ENCODE assay signal across 8 cellular contexts in the genomic region with DNA sequence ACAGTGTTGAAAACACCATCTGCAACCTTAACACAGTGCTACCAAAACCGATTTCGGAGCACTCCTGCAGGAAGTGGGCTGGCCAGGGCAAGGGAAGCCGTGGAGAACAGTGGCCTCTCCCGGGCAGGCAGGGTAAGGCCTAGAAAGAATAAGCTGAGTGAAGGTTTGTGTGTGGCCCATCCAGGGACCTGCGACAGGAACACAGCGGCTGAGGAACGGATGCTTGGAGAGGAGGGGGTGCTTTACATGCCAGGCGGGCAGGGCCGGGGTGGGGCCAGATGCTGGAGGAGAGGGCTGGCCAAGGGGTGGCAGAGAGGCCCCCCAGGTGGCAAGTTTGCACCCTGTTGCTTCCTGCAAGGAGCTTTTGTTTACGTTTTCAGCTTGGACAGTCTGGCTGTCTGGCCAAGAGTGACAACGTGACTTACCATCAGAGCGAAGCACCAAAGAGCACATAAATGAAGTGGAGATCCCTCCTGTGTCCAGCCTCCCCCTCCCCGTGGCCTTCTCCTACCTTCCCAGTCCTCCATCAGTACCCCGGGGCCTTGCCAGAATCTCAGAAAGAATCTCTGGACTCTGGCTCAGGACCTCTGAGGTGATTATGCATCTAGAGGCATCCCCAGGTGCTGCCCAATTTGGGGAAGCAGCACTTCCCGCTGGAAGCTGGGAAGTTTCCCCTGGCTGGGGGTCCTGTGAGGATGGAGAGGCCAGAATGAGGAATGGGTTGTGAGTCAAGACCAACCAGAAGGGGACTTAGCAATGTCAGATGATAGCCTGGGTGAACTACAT.
DNase-seq lines count a peak whose midpoint lies in the region; ATAC-seq and TF ChIP-seq lines count a peak whose summit lies in the region.

No MANE protein-coding gene starts in this region.

- H3K27ac ChIP-seq in RWPE2 (ENCODE audit: poor library complexity, severe bottlenecking), result peak overlapping the region; percentile 100
- peak overlapping the region; percentile 85 to 93 (median 88) for H3K27ac ChIP-seq in tibial nerve

- H3K27me3 ChIP-seq in RWPE2 (ENCODE audit: insufficient read depth, poor library complexity, severe bottlenecking) (no peaks in the 10 kb centered on the region), tibial nerve (no peaks in the 10 kb centered on the region)

- WGBS in tibial nerve, 2 donors, result 19 to 25% methylated on average over 15 of the region's 15 CpGs

- H3K4me1 ChIP-seq in RWPE2 (ENCODE audit: insufficient read depth, poor library complexity, severe bottlenecking) (peaks cover 57% of the 10 kb centered on the region), tibial nerve (peaks cover 0 to 65% (median 24%) of the 10 kb centered on the region in 4 donors)

- no peak for TF ChIP-seq POLR2A in tibial nerve (IDR thresholded peaks at IDR 0.05)

- peak overlapping the region; percentile 83 for H3K4me3 ChIP-seq in Jurkat, Clone E6-1 (ENCODE audit: low read length)
- H3K4me3 ChIP-seq in RWPE2 (ENCODE audit: severe bottlenecking), result peak overlapping the region; percentile 40
- peak overlapping the region in 1 of 4 donors; percentile 64 for H3K4me3 ChIP-seq in tibial nerve

- H3K36me3 ChIP-seq in RWPE2 (ENCODE audit: low read depth) (no peaks in the 10 kb centered on the region), tibial nerve (no peaks in the 10 kb centered on the region)

- peak in 1 of 2 donors; percentile 60 for TF ChIP-seq EP300 in tibial nerve (IDR thresholded peaks at IDR 0.05)

- ATAC-seq in GM21447 (IDR thresholded peaks at IDR 0.05; ENCODE audit: unreplicated experiment) (peak; percentile 43), RWPE2 (ENCODE audit: low read depth) (peak; percentile 66)

- DNase-seq in COLO668 (lab: John Stamatoyannopoulos, UW; ENCODE audit: unreplicated experiment), result peak; percentile 72
- peak; percentile 82 for DNase-seq in Jurkat, Clone E6-1 (ENCODE audit: low read depth, low spot score)
- peak; percentile 89 for DNase-seq in RWPE2 (ENCODE audit: low spot score)
- DNase-seq in activated gamma-delta T cell treated with anti-CD3 and anti-CD28 coated beads, Interleukin-2, amount 50 U/mL, for 16 hours (ENCODE audit: low read depth), result peak; percentile 52
- DNase-seq in germinal center (ENCODE audit: low spot score), result peak; percentile 48
- DNase-seq in occipital lobe (lab: John Stamatoyannopoulos, UW), result peak; percentile 69
- peak; percentile 53 to 69 for DNase-seq in tibial nerve (ENCODE audit: low spot score in 2 of 2)

- peak; percentile 98 for TF ChIP-seq CTCF in RWPE2 (IDR thresholded peaks at IDR 0.05; ENCODE audit: poor library complexity, severe bottlenecking)
- TF ChIP-seq CTCF in tibial nerve (IDR thresholded peaks at IDR 0.05), result peak; percentile 67 to 86 (median 78)

- H3K9me3 ChIP-seq in RWPE2 (ENCODE audit: severe bottlenecking), result no peaks in the 10 kb centered on the region
- no peaks in the 10 kb centered on the region for H3K9me3 ChIP-seq in tibial nerve
